13 cellular contexts compared by ENCODE assay signal in genomic region chr10:137606-138005, GRCh38. TPM values are rescaled to one million over a fixed set of nuclear protein-coding genes. Genes with fewer than 3 reads are reported as not detected.
A peak's percentile ranks its signal among the peaks of the same experiment; 100 is the strongest.
DNase-seq lines count a peak whose midpoint lies in the region; ATAC-seq and TF ChIP-seq lines count a peak whose summit lies in the region.
"Had no signal": no experiment of that assay in that cellular context is flagged by ENCODE, and none has a peak within 500 bp of the region (broad histone marks: within the 10 kb centered on the region; RNA-seq: fewer than 3 reads in every experiment).

No MANE protein-coding gene starts in this region.

- H3K4me1 Mint-ChIP-seq in Calu3 (ENCODE audit: low read depth, unreplicated experiment), result peaks cover 36% of the 10 kb centered on the region
- H3K4me1 Mint-ChIP-seq in central memory CD8-positive, alpha-beta T cell, result peaks cover 48% of the 10 kb centered on the region
- peaks cover 47% of the 10 kb centered on the region for H3K4me1 Mint-ChIP-seq in nephron

- CTCF ChIA-PET in Calu3 (lab: Charles Lee), result no interaction called here

- TSS peak; percentile 15 for BruUV-seq in Calu3 (replicated peaks; lab: Mats Ljungman, UMichigan)

- peaks cover 23% of the 10 kb centered on the region for H3K36me3 Mint-ChIP-seq in Calu3 (ENCODE audit: insufficient read depth, unreplicated experiment)
- H3K36me3 Mint-ChIP-seq in central memory CD8-positive, alpha-beta T cell (ENCODE audit: insufficient read depth), result peaks cover 14% of the 10 kb centered on the region
- no peaks in the 10 kb centered on the region for H3K36me3 Mint-ChIP-seq in nephron (ENCODE audit: low read depth)

- H3K4me3 ChIP-seq in right atrium auricular region, result no peak overlapping the region
- no peak overlapping the region for H3K4me3 ChIP-seq in mucosa of descending colon
- H3K4me3 ChIP-seq: SJCRH30 had no signal

- H3K27me3 ChIP-seq in right atrium auricular region, result no peaks in the 10 kb centered on the region
- H3K27me3 ChIP-seq: SJCRH30 had no signal

- DNase-seq in Calu3, result no peak
- peak; percentile 1 for DNase-seq in NCI-H226
- no peak for DNase-seq in central memory CD8-positive, alpha-beta T cell (ENCODE audit: low spot score in 2 of 2)
- DNase-seq in right atrium auricular region (ENCODE audit: low spot score), result no peak
- no peak for DNase-seq in mucosa of descending colon
- DNase-seq in NOMO-1 treated with dmso at 0.1 percent for 144 hours (lab: John Stamatoyannopoulos, UW; ENCODE audit: unreplicated experiment), result no peak
- DNase-seq: activated B cell treated with CpG ODN at 0.5 μM for 24 hours, hippocampal formation, midbrain had no signal

- intact Hi-C loops in Calu3 (cut with micrococcal nuclease; ENCODE audit: unreplicated experiment) (no loop called here), mucosa of descending colon (cut with DNase I, micrococcal nuclease) (no loop called here)

- peaks cover 0 to 37% of the 10 kb centered on the region in 2 donors for H3K4me1 ChIP-seq in right atrium auricular region
- peaks cover 16% of the 10 kb centered on the region for H3K4me1 ChIP-seq in mucosa of descending colon (ENCODE audit: low read depth)

- H3K4me3 Mint-ChIP-seq in Calu3 (ENCODE audit: low read depth, unreplicated experiment) (no peak overlapping the region), nephron (peak overlapping the region; percentile 47 to 96 (median 61))
- H3K4me3 Mint-ChIP-seq in central memory CD8-positive, alpha-beta T cell, result peak overlapping the region; percentile 83
- H3K4me3 Mint-ChIP-seq: activated B cell treated with CpG ODN at 0.5 μM for 24 hours; dendritic cell treated with granulocyte-macrophage colony-stimulating factor and Interleukin-4, amounts not matched to agents 40 ng/mL and 50 ng/mL, for 4 days had no signal

- no peak for ATAC-seq in central memory CD8-positive, alpha-beta T cell (replicated peaks; ENCODE audit: extremely low read depth, poor library complexity, severe bottlenecking)
- ATAC-seq in GM18858 (IDR thresholded peaks at IDR 0.05; ENCODE audit: unreplicated experiment), result no peak
- ATAC-seq in mucosa of descending colon, result no peak

- H3K9me3 ChIP-seq in right atrium auricular region, result no peaks in the 10 kb centered on the region
- H3K9me3 ChIP-seq in mucosa of descending colon, result no peaks in the 10 kb centered on the region
- H3K9me3 ChIP-seq: SJCRH30 had no signal

- H3K9me3 Mint-ChIP-seq in Calu3 (ENCODE audit: low read depth, unreplicated experiment) (no peaks in the 10 kb centered on the region), nephron (no peaks in the 10 kb centered on the region)
- H3K9me3 Mint-ChIP-seq in central memory CD8-positive, alpha-beta T cell, result no peaks in the 10 kb centered on the region
- H3K9me3 Mint-ChIP-seq: activated B cell treated with CpG ODN at 0.5 μM for 24 hours; dendritic cell treated with granulocyte-macrophage colony-stimulating factor and Interleukin-4, amounts not matched to agents 40 ng/mL and 50 ng/mL, for 4 days had no signal

- no peaks in the 10 kb centered on the region for H3K36me3 ChIP-seq in right atrium auricular region
- H3K36me3 ChIP-seq in mucosa of descending colon (ENCODE audit: low read depth), result no peaks in the 10 kb centered on the region
- H3K36me3 ChIP-seq: SJCRH30 had no signal

- no peak overlapping the region for H3K27ac ChIP-seq in right atrium auricular region
- H3K27ac ChIP-seq: SJCRH30 had no signal

- no peak overlapping the region for H3K27ac Mint-ChIP-seq in Calu3 (ENCODE audit: unreplicated experiment)
- peak overlapping the region; percentile 65 for H3K27ac Mint-ChIP-seq in central memory CD8-positive, alpha-beta T cell (ENCODE audit: low read depth)
- H3K27ac Mint-ChIP-seq in nephron, result peak overlapping the region; percentile 98 to 99 (median 98)
- H3K27ac Mint-ChIP-seq: dendritic cell treated with granulocyte-macrophage colony-stimulating factor and Interleukin-4, amounts not matched to agents 40 ng/mL and 50 ng/mL, for 4 days had no signal

- H3K27me3 Mint-ChIP-seq in Calu3 (ENCODE audit: unreplicated experiment) (no peaks in the 10 kb centered on the region), nephron (ENCODE audit: low read depth) (no peaks in the 10 kb centered on the region)
- H3K27me3 Mint-ChIP-seq in central memory CD8-positive, alpha-beta T cell, result no peaks in the 10 kb centered on the region

- no peak for TF ChIP-seq CTCF in Calu3 (IDR thresholded peaks at IDR 0.05; ENCODE audit: unreplicated experiment)
- TF ChIP-seq CTCF in nephron (IDR thresholded peaks at IDR 0.05; ENCODE audit: unreplicated experiment in 3 of 3), result no peak
- TF ChIP-seq CTCF in right atrium auricular region (IDR thresholded peaks at IDR 0.05), result no peak
- TF ChIP-seq CTCF in mucosa of descending colon (IDR thresholded peaks at IDR 0.05), result no peak

RNA-seq across cellular contexts. Expression of gene ZMYND11, which starts 2.4 kb away (rescaled TPM):
- total RNA-seq in Calu3 (2022) (37.9 and 40.3 TPM in 2 replicates), right atrium auricular region (10 to 100 TPM; 60.2 to 61.1 TPM), mucosa of descending colon (100 to 1,000 TPM in 1 of 3 donors, 10 to 100 TPM in 2; 34.5 to 131 (median 37.6) TPM)
